In the genomic region with DNA sequence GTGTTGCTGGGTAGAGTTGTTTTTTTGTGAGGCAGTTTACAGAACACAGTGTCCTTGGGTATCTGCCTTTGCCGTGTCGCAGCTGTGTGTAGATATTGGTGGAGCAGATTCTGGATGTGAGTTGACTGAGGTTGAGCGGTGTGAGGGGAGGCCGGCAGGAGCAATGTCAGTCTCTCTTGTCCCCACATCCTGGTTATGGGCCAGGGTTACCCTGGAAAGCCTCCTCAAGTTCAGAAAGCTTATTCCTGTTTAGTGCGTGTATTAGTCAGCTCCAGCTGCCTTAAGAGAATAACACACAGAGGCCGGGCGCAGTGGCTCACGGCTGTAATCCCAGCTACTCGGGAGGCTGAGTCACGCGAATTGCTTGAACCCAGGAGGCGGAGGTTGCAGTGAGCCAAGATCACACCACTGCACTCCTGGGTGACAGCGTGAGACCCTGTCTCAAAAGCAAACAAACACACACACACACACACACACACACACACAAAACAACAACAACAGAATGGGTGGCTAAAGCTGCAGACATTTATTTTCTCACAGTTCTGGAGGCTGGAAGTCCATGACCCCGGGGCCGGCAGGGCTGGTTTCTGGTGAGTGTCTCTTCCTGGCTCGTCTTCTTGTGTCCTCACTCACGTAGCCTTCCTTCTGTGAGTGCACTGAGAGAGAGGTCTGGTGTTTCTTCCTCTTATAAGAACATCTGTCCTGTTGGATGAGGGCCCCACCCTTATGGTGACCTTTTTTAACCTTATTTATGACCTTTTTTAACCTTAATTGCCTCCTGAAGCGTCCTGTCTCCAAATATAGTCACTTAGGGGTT, we compare ENCODE assay signal across 12 cellular contexts. TPM values are rescaled to one million over a fixed set of nuclear protein-coding genes. Genes with fewer than 3 reads are reported as not detected.
DNase-seq lines count a peak whose midpoint lies in the region; ATAC-seq, FAIRE-seq and TF ChIP-seq lines count a peak whose summit lies in the region.
"Had no signal": no experiment of that assay in that cellular context is flagged by ENCODE, and none has a peak within 500 bp of the region (broad histone marks: within the 10 kb centered on the region; RNA-seq: fewer than 3 reads in every experiment).

No MANE protein-coding gene starts in this region.

- H3K4me3 ChIP-seq in Loucy (ENCODE audit: low read length, poor library complexity, severe bottlenecking) = no peak overlapping the region
- H3K4me3 ChIP-seq in esophagus (ENCODE audit: low read depth in 1 of 2, low read length in 2 of 2) = peak overlapping the region; percentile 1 to 25
- H3K4me3 ChIP-seq in HepG2 (replicated peaks in 1 of 3; ENCODE audit: insufficient read depth in 1 of 3, low read depth in 2 of 3, low read length in 3 of 3) = no peak overlapping the region

- H3K27me3 Mint-ChIP-seq in activated T-cell treated with anti-CD3 and anti-CD28 coated beads, Interleukin-2, amount 50 U/mL, for 4 hours (ENCODE audit: low read depth) = no peaks in the 10 kb centered on the region

- 71 to 75% methylated on average over 18 of the region's 18 CpGs for WGBS in esophagus, 2 donors
- 97% methylated on average over 18 of the region's 18 CpGs for WGBS in HepG2 (ENCODE audit: low lambda C conversion rate)

- in situ Hi-C loops in HepG2 (cut with HindIII; ENCODE audit: extremely low pct_ligation_motif_present, low pct_unique_long_range_greater_than_20kb) = no loop called here

- peaks cover 38% of the 10 kb centered on the region for H3K36me3 Mint-ChIP-seq in activated T-cell treated with anti-CD3 and anti-CD28 coated beads, Interleukin-2, amount 50 U/mL, for 4 hours (ENCODE audit: insufficient read depth)

- peak; percentile 1 to 4 for ATAC-seq in activated T-cell treated with anti-CD3 and anti-CD28 coated beads, Interleukin-2, amount 50 U/mL, for 4 hours
- ATAC-seq in HepG2 (no peak), HG02759 (IDR thresholded peaks at IDR 0.05; ENCODE audit: unreplicated experiment) (no peak)

- no peak for TF ChIP-seq RAD21 in HepG2 (CRISPR knock-in tag; IDR thresholded peaks at IDR 0.05)

- intact Hi-C loops in HepG2 (cut with micrococcal nuclease; ENCODE audit: unreplicated experiment) = loop anchor here (5.0 kb wide), 2 partner anchors 73 to 128 kb away; no protein-coding TSS in a partner anchor

- H3K27ac ChIP-seq in esophagus (ENCODE audit: low read depth in 2 of 2, low read length in 1 of 2) (peak overlapping the region; percentile 71 to 91), HepG2 (ENCODE audit: extremely low read length, insufficient read depth, low read length) (no peak overlapping the region)

- no TSS peak for BruUV-seq in HepG2 (replicated peaks; lab: Mats Ljungman, UMichigan)

- H3K9me3 ChIP-seq in Loucy (ENCODE audit: insufficient read depth, low read depth, low read length) (no peaks in the 10 kb centered on the region), esophagus (ENCODE audit: control insufficient read depth in 2 of 2, insufficient read depth in 1 of 2, low read depth in 1 of 2, low read length in 1 of 2) (no peaks in the 10 kb centered on the region), HepG2 (ENCODE audit: low read length) (no peaks in the 10 kb centered on the region)

- H3K9me3 Mint-ChIP-seq in activated T-cell treated with anti-CD3 and anti-CD28 coated beads, Interleukin-2, amount 50 U/mL, for 4 hours = no peaks in the 10 kb centered on the region

- CTCF ChIA-PET in HepG2 (lab: Yijun Ruan, JAX; ENCODE audit: low intra/inter-chr PET ratio, low total read pairs) = no interaction called here

- H3K27me3 ChIP-seq in Loucy (ENCODE audit: insufficient read depth, low read length, poor library complexity, severe bottlenecking) = no peaks in the 10 kb centered on the region
- H3K27me3 ChIP-seq in esophagus (ENCODE audit: control insufficient read depth in 1 of 2, insufficient read depth in 2 of 2, low read length in 2 of 2) = no peaks in the 10 kb centered on the region
- no peaks in the 10 kb centered on the region; a peak in 1 of 5 replicates for H3K27me3 ChIP-seq in HepG2 (ENCODE audit: control insufficient read depth in 1 of 2, insufficient read depth in 2 of 2, low read length in 2 of 2)

- no peak for FAIRE-seq in HepG2 (lab: Jason Lieb, UNC)
- no peak for FAIRE-seq in HTR-8/SVneo (lab: Jason Lieb, UNC)
- FAIRE-seq: keratinocyte, TTC549 had no signal

- TF ChIP-seq POLR2A in HepG2 (IDR thresholded peaks at IDR 0.05; ENCODE audit: insufficient read depth in 1 of 2, low read depth in 2 of 2, low read length in 2 of 2) = no peak

- H3K4me3 Mint-ChIP-seq in activated T-cell treated with anti-CD3 and anti-CD28 coated beads, Interleukin-2, amount 50 U/mL, for 4 hours = peak overlapping the region; percentile 66

- peak overlapping the region; percentile 96 for H3K4me2 ChIP-seq in Loucy (ENCODE audit: low read depth, low read length, poor library complexity, severe bottlenecking)
- no peak overlapping the region for H3K4me2 ChIP-seq in HepG2 (ENCODE audit: low read depth, low read length)

- POLR2A ChIA-PET in HepG2 (lab: Yijun Ruan, JAX) = no interaction called here

- no peak overlapping the region for H2AFZ ChIP-seq in Loucy (ENCODE audit: low read length)
- no peak overlapping the region for H2AFZ ChIP-seq in HepG2 (ENCODE audit: low read length)

- peaks cover 96% of the 10 kb centered on the region for H3K79me2 ChIP-seq in Loucy (ENCODE audit: insufficient read depth, low read length)
- H3K79me2 ChIP-seq in HepG2 (ENCODE audit: insufficient read depth, low read length) = peaks cover 55% of the 10 kb centered on the region

- H4K20me1 ChIP-seq in Loucy (ENCODE audit: insufficient read depth, low read length, poor library complexity, severe bottlenecking) = peaks cover 49% of the 10 kb centered on the region
- H4K20me1 ChIP-seq in HepG2 (ENCODE audit: insufficient read depth, low read length) = no peaks in the 10 kb centered on the region; the same call in none of the 2 replicates

- peak; percentile 41 for DNase-seq in activated T-cell treated with anti-CD3 and anti-CD28 coated beads, Interleukin-2, amount 50 U/mL, for 4 hours
- DNase-seq in stimulated activated CD4-positive, alpha-beta T cell treated with anti-CD3 and anti-CD28 coated beads, Interleukin-4, amount 100 ng/mL, for 24 hours = peak; percentile 55
- no peak for DNase-seq in globus pallidus (ENCODE audit: low spot score)
- DNase-seq in HepG2 (ENCODE audit: low spot score) = no peak
- DNase-seq in HTR-8/SVneo (ENCODE audit: insufficient read length, low spot score) = no peak
- DNase-seq: GDM1, NCI-H446 treated with DMSO at 0.1 percent for 48 hours had no signal

- H3K36me3 ChIP-seq in Loucy (ENCODE audit: insufficient read depth, low read length) = no peaks in the 10 kb centered on the region
- H3K36me3 ChIP-seq in esophagus (ENCODE audit: control insufficient read depth in 2 of 2, insufficient read depth in 2 of 2, low read length in 1 of 2) = peaks cover 0 to 7% of the 10 kb centered on the region in 2 donors
- H3K36me3 ChIP-seq in HepG2 (replicated peaks in 1 of 2; ENCODE audit: control insufficient read depth in 1 of 2, insufficient read depth in 2 of 2, low read length in 2 of 2) = peaks cover 0 to 1% of the 10 kb centered on the region in 2 experiments; a peak in 2 of 5 replicates

- TF ChIP-seq EP300 in HepG2 (IDR thresholded peaks at IDR 0.05; ENCODE audit: low read depth in 2 of 2, low read length in 2 of 2) (no peak), HepG2 (CRISPR knock-in tag; IDR thresholded peaks at IDR 0.05; ENCODE audit: borderline replicate concordance) (no peak)

- TF ChIP-seq CTCF in Loucy (conservative IDR thresholded peaks at IDR 0.05; ENCODE audit: low read length) (no peak), HepG2 (CRISPR knock-in tag; IDR thresholded peaks at IDR 0.05) (no peak)

- no peaks in the 10 kb centered on the region for H3K9me2 ChIP-seq in Loucy (replicated peaks; ENCODE audit: low read depth, low read length)

- H3K4me1 ChIP-seq in Loucy (ENCODE audit: insufficient read depth, low read length, poor library complexity, severe bottlenecking) = peaks cover 55% of the 10 kb centered on the region
- peaks cover 6 to 15% of the 10 kb centered on the region in 2 donors for H3K4me1 ChIP-seq in esophagus (ENCODE audit: control insufficient read depth in 2 of 2, insufficient read depth in 2 of 2, low read length in 1 of 2)
- H3K4me1 ChIP-seq in HepG2 (ENCODE audit: insufficient read depth, low read length) = peaks cover 27% of the 10 kb centered on the region

- no peak overlapping the region for H3K9ac ChIP-seq in Loucy (ENCODE audit: low read depth, low read length, poor library complexity, severe bottlenecking)
- no peak overlapping the region for H3K9ac ChIP-seq in HepG2 (ENCODE audit: insufficient read depth, low read depth, low read length)

- H3F3A ChIP-seq in Loucy (ENCODE audit: low read depth) = no peaks in the 10 kb centered on the region

- peaks cover 87% of the 10 kb centered on the region for H3K4me1 Mint-ChIP-seq in activated T-cell treated with anti-CD3 and anti-CD28 coated beads, Interleukin-2, amount 50 U/mL, for 4 hours (ENCODE audit: low read depth)

TF ChIP-seq in HepG2, 621 proteins besides CTCF, POLR2A, EP300 and RAD21 (continues in another document):
- TF ChIP-seq ZNF264 (CRISPR knock-in tag; IDR thresholded peaks at IDR 0.05) = no peak

RNA-seq across cellular contexts. Expression of a gene that starts 5.1 kb away (rescaled TPM):
- 10 to 100 TPM; 71.6 to 79.1 (median 73.5) TPM for total RNA-seq in activated T-cell treated with anti-CD3 and anti-CD28 coated beads, Interleukin-2, amount 50 U/mL, for 4 hours
- polyA plus RNA-seq in esophagus (10 to 100 TPM; 55.2 to 72.3 TPM), HepG2 (2011; rRNA removed) (14.8 and 19.5 TPM in 2 replicates)
- total RNA-seq in HepG2 (2016; rRNA removed; fragmentation: Illumina TruSeq; extraction: Trizol) = 21.3 and 23.5 TPM in 2 replicates
- total RNA-seq in HepG2 (2016; cell fraction: cytosol; rRNA removed; fragmentation: Illumina TruSeq; extraction: Trizol; ENCODE audit: low read depth) = 20.1 and 23.4 TPM in 2 replicates
- total RNA-seq in HepG2 (2016; cell fraction: insoluble cytoplasmic fraction; rRNA removed; fragmentation: Illumina TruSeq; extraction: Trizol) = 17.9 and 25.3 TPM in 2 replicates
- 50.5 and 50.9 TPM in 2 replicates for total RNA-seq in HepG2 (2016; cell fraction: membrane; rRNA removed; fragmentation: Illumina TruSeq; extraction: Trizol)
- 12.0 and 12.1 TPM in 2 replicates for total RNA-seq in HepG2 (2016; cell fraction: nucleus; rRNA removed; fragmentation: Illumina TruSeq; extraction: Trizol)
- polyA plus RNA-seq in HepG2 (2011; cell fraction: cytosol; rRNA removed) = 21.4 and 24.5 TPM in 2 replicates
- 8.9 and 9.7 TPM in 2 replicates for polyA plus RNA-seq in HepG2 (2011; cell fraction: nucleus; rRNA removed)
- 20.9 and 25.1 TPM in 2 replicates for polyA plus RNA-seq in HepG2 (2012)
- 30.8 and 31.3 TPM in 2 replicates for polyA plus RNA-seq in HepG2 (2016; cell fraction: cytosol; fragmentation: Illumina TruSeq; extraction: Trizol; ENCODE audit: low read depth)
- polyA plus RNA-seq in HepG2 (2016; cell fraction: insoluble cytoplasmic fraction; fragmentation: Illumina TruSeq; extraction: Trizol; ENCODE audit: low read depth) = 24.5 and 29.7 TPM in 2 replicates
- 53.4 and 56.8 TPM in 2 replicates for polyA plus RNA-seq in HepG2 (2016; cell fraction: membrane; fragmentation: Illumina TruSeq; extraction: Trizol; ENCODE audit: low read depth)
- polyA plus RNA-seq in HepG2 (2016; cell fraction: nucleus; fragmentation: Illumina TruSeq; extraction: Trizol; ENCODE audit: insufficient read depth, low read depth) = 18.9 and 21.5 TPM in 2 replicates
- polyA minus RNA-seq in HepG2 (2011; rRNA and poly(A)+ RNA removed; ENCODE audit: low replicate concordance) = 4.0 and 18.1 TPM in 2 replicates
- polyA minus RNA-seq in HepG2 (2011; cell fraction: cytosol; rRNA and poly(A)+ RNA removed) = 9.8 and 11.4 TPM in 2 replicates
- polyA minus RNA-seq in HepG2 (2011; cell fraction: nucleus; rRNA and poly(A)+ RNA removed) = 9.0 and 11.7 TPM in 2 replicates

Comparison
In these comparisons a context has a peak if more than half of its experiments do, and no peak if none do; other contexts are left out.
1. H3K4me3 ChIP-seq: peak in esophagus (2 of 2); none in Loucy (single experiment) and HepG2 (0 of 3).
2. ATAC-seq: peak in activated T-cell treated with anti-CD3 and anti-CD28 coated beads, Interleukin-2, amount 50 U/mL, for 4 hours (2 of 2); none in HepG2 (single experiment) and HG02759 (single experiment).
3. DNase-seq: peak in activated T-cell treated with anti-CD3 and anti-CD28 coated beads, Interleukin-2, amount 50 U/mL, for 4 hours (single experiment) and stimulated activated CD4-positive, alpha-beta T cell treated with anti-CD3 and anti-CD28 coated beads, Interleukin-4, amount 100 ng/mL, for 24 hours (single experiment); none in globus pallidus (single experiment), HepG2 (single experiment) and HTR-8/SVneo (single experiment).